ENCODE assay signal across 32 cellular contexts in genomic region chr14:23667134-23667533, GRCh38. TPM values are rescaled to one million over a fixed set of nuclear protein-coding genes. Genes with fewer than 3 reads are reported as not detected.
"Had no signal": no experiment of that assay in that cellular context is flagged by ENCODE, and none has a peak within 500 bp of the region (broad histone marks: within the 10 kb centered on the region; RNA-seq: fewer than 3 reads in every experiment).

No MANE protein-coding gene starts in this region.

- H3K36me3 Mint-ChIP-seq: naive B cell; naive thymus-derived CD8-positive, alpha-beta T cell; natural killer cell treated with Interleukin-12 subunit alpha and Interleukin-12 subunit beta and Interleukin-15 and Interleukin-18, amount 100 ng/mL, for 72 hours; stimulated activated effector memory CD8-positive, alpha-beta T cell treated with anti-CD3 and anti-CD28 coated beads, Interleukin-12 subunit alpha, Interleukin-12 subunit beta, amount 100 ng/mL, for 72 hours; stimulated activated naive B cell treated with anti-CD40 and anti-IgM and Interleukin-4, amounts not matched to agents 10 μg/mL and 1 μg/mL and 100 μg/mL, for 72 hours had no signal

- H3K4me3 Mint-ChIP-seq: naive B cell; naive thymus-derived CD8-positive, alpha-beta T cell; natural killer cell treated with Interleukin-12 subunit alpha and Interleukin-12 subunit beta and Interleukin-15 and Interleukin-18, amount 100 ng/mL, for 72 hours; nephron progenitor cell; neural crest cell; stimulated activated effector memory CD8-positive, alpha-beta T cell treated with anti-CD3 and anti-CD28 coated beads, Interleukin-12 subunit alpha, Interleukin-12 subunit beta, amount 100 ng/mL, for 72 hours; stimulated activated naive B cell treated with anti-CD40 and anti-IgM and Interleukin-4, amounts not matched to agents 10 μg/mL and 1 μg/mL and 100 μg/mL, for 72 hours; stimulated activated naive CD8-positive, alpha-beta T cell treated with anti-CD3 and anti-CD28 coated beads, Interleukin-15, Interleukin-2, amounts not matched to agents 100 ng/mL and 50 ng/mL, for 24 hours had no signal

- H3K9me3 ChIP-seq: neutrophil, ovary, psoas muscle, right lobe of liver, sigmoid colon, stomach, thoracic aorta, thyroid gland, tibial nerve, upper lobe of left lung had no signal

- ATAC-seq: naive thymus-derived CD8-positive, alpha-beta T cell; natural killer cell treated with Interleukin-12 subunit alpha and Interleukin-12 subunit beta and Interleukin-15 and Interleukin-18, amount 100 ng/mL, for 72 hours; psoas muscle; right cardiac atrium; stimulated activated effector memory CD8-positive, alpha-beta T cell treated with anti-CD3 and anti-CD28 coated beads, Interleukin-12 subunit alpha, Interleukin-12 subunit beta, amount 100 ng/mL, for 72 hours; stimulated activated naive B cell treated with anti-CD40 and anti-IgM and Interleukin-4, amounts not matched to agents 10 μg/mL and 1 μg/mL and 100 μg/mL, for 72 hours had no signal

- H3K4me3 ChIP-seq: ovary, psoas muscle, right lobe of liver, sigmoid colon, stomach, thoracic aorta, thyroid gland, tibial nerve, upper lobe of left lung had no signal

- H3K36me3 ChIP-seq: neutrophil, ovary, right lobe of liver, sigmoid colon, stomach, thoracic aorta, thyroid gland, tibial nerve, upper lobe of left lung had no signal

- H3K4me1 Mint-ChIP-seq: naive B cell; neural crest cell; stimulated activated effector memory CD8-positive, alpha-beta T cell treated with anti-CD3 and anti-CD28 coated beads, Interleukin-12 subunit alpha, Interleukin-12 subunit beta, amount 100 ng/mL, for 72 hours; stimulated activated naive B cell treated with anti-CD40 and anti-IgM and Interleukin-4, amounts not matched to agents 10 μg/mL and 1 μg/mL and 100 μg/mL, for 72 hours had no signal

- H3K27ac Mint-ChIP-seq: naive B cell; naive thymus-derived CD8-positive, alpha-beta T cell; natural killer cell treated with Interleukin-12 subunit alpha and Interleukin-12 subunit beta and Interleukin-15 and Interleukin-18, amount 100 ng/mL, for 72 hours; nephron progenitor cell; progenitor cell of endocrine pancreas; stimulated activated effector memory CD8-positive, alpha-beta T cell treated with anti-CD3 and anti-CD28 coated beads, Interleukin-12 subunit alpha, Interleukin-12 subunit beta, amount 100 ng/mL, for 72 hours; stimulated activated naive B cell treated with anti-CD40 and anti-IgM and Interleukin-4, amounts not matched to agents 10 μg/mL and 1 μg/mL and 100 μg/mL, for 72 hours; stimulated activated naive CD8-positive, alpha-beta T cell treated with anti-CD3 and anti-CD28 coated beads, Interleukin-15, Interleukin-2, amounts not matched to agents 100 ng/mL and 50 ng/mL, for 24 hours had no signal

- H3K4me1 ChIP-seq: parathyroid adenoma, psoas muscle, right lobe of liver, thyroid gland, tibial nerve, upper lobe of left lung had no signal

- DNase-seq: naive B cell; naive thymus-derived CD8-positive, alpha-beta T cell; nephron progenitor cell; nucleus accumbens; ovary; posterior cingulate gyrus; psoas muscle; right cardiac atrium; right lobe of liver; sigmoid colon; small intestine; stimulated activated CD4-positive, alpha-beta T cell treated with anti-CD3 and anti-CD28 coated beads, Interleukin-15, amount 100 ng/mL, for 24 hours; stimulated activated CD4-positive, alpha-beta T cell treated with anti-CD3 and anti-CD28 coated beads, Interleukin-2, amount 100 ng/mL, for 24 hours; stimulated activated CD4-positive, alpha-beta T cell treated with anti-CD3 and anti-CD28 coated beads, Interleukin-4, amount 100 ng/mL, for 24 hours; stimulated activated naive B cell treated with anti-CD40 and anti-IgM and Interleukin-4, amounts not matched to agents 10 μg/mL and 1 μg/mL and 100 μg/mL, for 72 hours; stimulated activated naive CD4-positive, alpha-beta T cell treated with Interleukin-2 at 50 U/mL for 16 hours; stomach; thyroid gland; trophoblast cell; upper lobe of left lung had no signal

- H3K27me3 ChIP-seq: neutrophil, ovary, right lobe of liver, sigmoid colon, stomach, thyroid gland, tibial nerve, upper lobe of left lung had no signal

- H3K27me3 Mint-ChIP-seq: natural killer cell treated with Interleukin-12 subunit alpha and Interleukin-12 subunit beta and Interleukin-15 and Interleukin-18, amount 100 ng/mL, for 72 hours; stimulated activated naive CD8-positive, alpha-beta T cell treated with anti-CD3 and anti-CD28 coated beads, Interleukin-15, Interleukin-2, amounts not matched to agents 100 ng/mL and 50 ng/mL, for 24 hours had no signal

- H3K27ac ChIP-seq: neutrophil, ovary, parathyroid adenoma, psoas muscle, right lobe of liver, sigmoid colon, thoracic aorta, thyroid gland, tibial nerve, upper lobe of left lung had no signal

- H3K9me3 Mint-ChIP-seq: naive B cell; naive thymus-derived CD8-positive, alpha-beta T cell; natural killer cell treated with Interleukin-12 subunit alpha and Interleukin-12 subunit beta and Interleukin-15 and Interleukin-18, amount 100 ng/mL, for 72 hours; neural crest cell; stimulated activated effector memory CD8-positive, alpha-beta T cell treated with anti-CD3 and anti-CD28 coated beads, Interleukin-12 subunit alpha, Interleukin-12 subunit beta, amount 100 ng/mL, for 72 hours; stimulated activated naive B cell treated with anti-CD40 and anti-IgM and Interleukin-4, amounts not matched to agents 10 μg/mL and 1 μg/mL and 100 μg/mL, for 72 hours; stimulated activated naive CD8-positive, alpha-beta T cell treated with anti-CD3 and anti-CD28 coated beads, Interleukin-15, Interleukin-2, amounts not matched to agents 100 ng/mL and 50 ng/mL, for 24 hours had no signal

RNA-seq across cellular contexts. Expression of gene DHRS2, which starts 31.0 kb away (rescaled TPM):
- total RNA-seq: naive thymus-derived CD8-positive, alpha-beta T cell; neural crest cell; right cardiac atrium; sigmoid colon; skeletal muscle tissue; subcutaneous adipose tissue; temporal lobe; thoracic aorta; thyroid gland had no signal
